ENCODE assay signal across 8 cellular contexts in the genomic region with DNA sequence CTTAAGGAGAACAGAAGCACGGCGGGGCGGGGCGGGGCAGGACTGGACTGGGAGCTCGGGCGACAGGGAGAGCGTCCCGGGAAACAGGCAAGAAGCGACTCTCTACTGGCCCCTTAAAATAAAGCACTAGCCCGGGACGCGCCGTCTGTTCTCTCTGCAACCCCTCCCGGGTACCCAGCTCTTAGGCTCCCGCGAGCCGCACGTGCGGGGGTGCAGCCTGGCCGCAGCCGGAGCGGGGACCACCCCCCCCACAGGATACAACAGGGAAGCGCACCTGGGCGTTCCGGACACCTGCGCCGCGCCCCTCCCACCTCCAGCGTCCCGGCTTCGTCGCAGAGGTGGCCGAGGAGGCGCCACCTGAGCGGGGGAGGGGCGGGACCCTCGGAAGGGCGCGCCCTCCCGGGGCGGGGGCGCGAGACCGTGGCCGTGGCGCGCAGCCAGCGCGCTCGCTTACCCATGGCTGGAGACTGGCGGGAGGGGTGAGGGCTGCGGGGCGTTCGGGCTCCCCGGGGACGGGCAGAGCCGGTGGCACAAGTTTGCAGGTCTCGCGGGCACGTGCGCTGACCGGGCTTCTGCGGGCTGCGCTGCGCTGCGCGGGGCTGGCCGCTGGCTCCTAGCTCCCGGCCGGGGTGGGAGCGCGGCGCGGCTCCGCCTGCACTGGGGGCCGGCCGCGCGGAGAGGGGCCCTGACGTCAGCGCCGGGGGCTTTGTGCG.
DNase-seq lines count a peak whose midpoint lies in the region; ATAC-seq and TF ChIP-seq lines count a peak whose summit lies in the region.

No MANE protein-coding gene starts in this region.

- H3K4me3 Mint-ChIP-seq in activated T-helper 1 cell treated with anti-CD3 and anti-CD28 coated beads, Interleukin-12 subunit alpha, Interleukin-12 subunit beta, Interleukin-2, Interleukin-4 antibody, amounts not matched to agents 30 ng/mL and 10 ng/mL and 1 ng/mL, durations not matched to agents 14 hours and 24 hours and 36 hours: no peak overlapping the region

- H3K4me1 ChIP-seq in RWPE2 (ENCODE audit: insufficient read depth, poor library complexity, severe bottlenecking) (no peaks in the 10 kb centered on the region), mononuclear cell (ENCODE audit: insufficient read depth, low read length) (peaks cover 6% of the 10 kb centered on the region), vagina (peaks cover 4% of the 10 kb centered on the region)
- no peaks in the 10 kb centered on the region for H3K4me1 ChIP-seq in effector memory CD4-positive, alpha-beta T cell (ENCODE audit: control insufficient read depth, insufficient read depth, low read length, poor library complexity, severe bottlenecking)

- no peak for TF ChIP-seq CTCF in RWPE2 (IDR thresholded peaks at IDR 0.05; ENCODE audit: poor library complexity, severe bottlenecking)
- no peak for TF ChIP-seq CTCF in vagina (IDR thresholded peaks at IDR 0.05)

- H3K27me3 ChIP-seq in RWPE2 (ENCODE audit: insufficient read depth, poor library complexity, severe bottlenecking) (peaks cover 4% of the 10 kb centered on the region), mononuclear cell (ENCODE audit: insufficient read depth, low read length) (peaks cover 5% of the 10 kb centered on the region), vagina (no peaks in the 10 kb centered on the region)
- H3K27me3 ChIP-seq in effector memory CD4-positive, alpha-beta T cell (replicated peaks; ENCODE audit: control insufficient read depth, insufficient read depth, low read length, poor library complexity, severe bottlenecking): no peaks in the 10 kb centered on the region

- intact Hi-C loops in vagina (cut with DNase I): no loop called here
- intact Hi-C loops in activated T-helper 1 cell treated with anti-CD3 and anti-CD28 coated beads, Interleukin-12 subunit alpha, Interleukin-12 subunit beta, Interleukin-2, Interleukin-4 antibody, amounts not matched to agents 30 ng/mL and 10 ng/mL and 1 ng/mL, durations not matched to agents 14 hours and 24 hours and 36 hours (cut with micrococcal nuclease): no loop called here

- no peak overlapping the region for H3K27ac Mint-ChIP-seq in activated T-helper 1 cell treated with anti-CD3 and anti-CD28 coated beads, Interleukin-12 subunit alpha, Interleukin-12 subunit beta, Interleukin-2, Interleukin-4 antibody, amounts not matched to agents 30 ng/mL and 10 ng/mL and 1 ng/mL, durations not matched to agents 14 hours and 24 hours and 36 hours

- ATAC-seq in RWPE2 (ENCODE audit: low read depth): peak; percentile 55
- ATAC-seq in HG03460 (IDR thresholded peaks at IDR 0.05; ENCODE audit: unreplicated experiment): no peak

- no peaks in the 10 kb centered on the region for H3K4me1 Mint-ChIP-seq in activated T-helper 1 cell treated with anti-CD3 and anti-CD28 coated beads, Interleukin-12 subunit alpha, Interleukin-12 subunit beta, Interleukin-2, Interleukin-4 antibody, amounts not matched to agents 30 ng/mL and 10 ng/mL and 1 ng/mL, durations not matched to agents 14 hours and 24 hours and 36 hours (ENCODE audit: low read depth)

- H3K9me3 ChIP-seq in RWPE2 (ENCODE audit: severe bottlenecking) (no peaks in the 10 kb centered on the region), mononuclear cell (ENCODE audit: low read depth, low read length) (no peaks in the 10 kb centered on the region), vagina (no peaks in the 10 kb centered on the region)
- no peaks in the 10 kb centered on the region for H3K9me3 ChIP-seq in effector memory CD4-positive, alpha-beta T cell (ENCODE audit: control insufficient read depth, low read length)

- peak; percentile 7 to 9 for DNase-seq in NOMO-1 (lab: John Stamatoyannopoulos, UW; ENCODE audit: unreplicated experiment in 2 of 2)
- no peak for DNase-seq in NOMO-1 treated with dmso at 0.1 percent for 144 hours (lab: John Stamatoyannopoulos, UW; ENCODE audit: unreplicated experiment)
- no peak for DNase-seq in RWPE2 (ENCODE audit: low spot score)
- no peak for DNase-seq in effector memory CD4-positive, alpha-beta T cell
- no peak for DNase-seq in vagina (ENCODE audit: extremely low spot score in 2 of 2)
- no peak for DNase-seq in activated T-helper 1 cell treated with anti-CD3 and anti-CD28 coated beads, Interleukin-12 subunit alpha, Interleukin-12 subunit beta, Interleukin-2, Interleukin-4 antibody, amounts not matched to agents 30 ng/mL and 10 ng/mL and 1 ng/mL, durations not matched to agents 14 hours and 24 hours and 36 hours (ENCODE audit: low spot score)

- no peak for TF ChIP-seq POLR2A in vagina (IDR thresholded peaks at IDR 0.05)

- no peak overlapping the region for H3K27ac ChIP-seq in RWPE2 (ENCODE audit: poor library complexity, severe bottlenecking)
- H3K27ac ChIP-seq in effector memory CD4-positive, alpha-beta T cell (ENCODE audit: insufficient read depth, low read length, poor library complexity, severe bottlenecking): no peak overlapping the region
- H3K27ac ChIP-seq in vagina: peak overlapping the region; percentile 24

- peak overlapping the region; percentile 35 for H3K4me3 ChIP-seq in RWPE2 (ENCODE audit: severe bottlenecking)
- peak overlapping the region; percentile 39 for H3K4me3 ChIP-seq in effector memory CD4-positive, alpha-beta T cell (ENCODE audit: insufficient read depth, low read depth, low read length, poor library complexity, severe bottlenecking)
- H3K4me3 ChIP-seq in mononuclear cell (ENCODE audit: low read length): peak overlapping the region; percentile 3
- H3K4me3 ChIP-seq in vagina: peak overlapping the region; percentile 37 to 48

- no peaks in the 10 kb centered on the region for H3K9me3 Mint-ChIP-seq in activated T-helper 1 cell treated with anti-CD3 and anti-CD28 coated beads, Interleukin-12 subunit alpha, Interleukin-12 subunit beta, Interleukin-2, Interleukin-4 antibody, amounts not matched to agents 30 ng/mL and 10 ng/mL and 1 ng/mL, durations not matched to agents 14 hours and 24 hours and 36 hours

- peaks cover 21% of the 10 kb centered on the region for H3K27me3 Mint-ChIP-seq in activated T-helper 1 cell treated with anti-CD3 and anti-CD28 coated beads, Interleukin-12 subunit alpha, Interleukin-12 subunit beta, Interleukin-2, Interleukin-4 antibody, amounts not matched to agents 30 ng/mL and 10 ng/mL and 1 ng/mL, durations not matched to agents 14 hours and 24 hours and 36 hours (ENCODE audit: insufficient read depth)

- H3K36me3 Mint-ChIP-seq in activated T-helper 1 cell treated with anti-CD3 and anti-CD28 coated beads, Interleukin-12 subunit alpha, Interleukin-12 subunit beta, Interleukin-2, Interleukin-4 antibody, amounts not matched to agents 30 ng/mL and 10 ng/mL and 1 ng/mL, durations not matched to agents 14 hours and 24 hours and 36 hours (ENCODE audit: low read depth): no peaks in the 10 kb centered on the region

- no peaks in the 10 kb centered on the region for H3K36me3 ChIP-seq in RWPE2 (ENCODE audit: low read depth)
- no peaks in the 10 kb centered on the region for H3K36me3 ChIP-seq in effector memory CD4-positive, alpha-beta T cell (ENCODE audit: control insufficient read depth, insufficient read depth, low read length)
- H3K36me3 ChIP-seq in vagina: no peaks in the 10 kb centered on the region

Comparison
In these comparisons a context has a peak if more than half of its experiments do, and no peak if none do; other contexts are left out.
1. DNase-seq: peak in NOMO-1 (2 of 2); none in NOMO-1 treated with dmso at 0.1 percent for 144 hours (single experiment), RWPE2 (single experiment), effector memory CD4-positive, alpha-beta T cell (0 of 3), vagina (0 of 2) and activated T-helper 1 cell treated with anti-CD3 and anti-CD28 coated beads, Interleukin-12 subunit alpha, Interleukin-12 subunit beta, Interleukin-2, Interleukin-4 antibody, amounts not matched to agents 30 ng/mL and 10 ng/mL and 1 ng/mL, durations not matched to agents 14 hours and 24 hours and 36 hours (single experiment).
2. Peak in every context shown above with its lines, with median percentiles within 50 percentile points of each other: H3K4me3 ChIP-seq.